Comparison of ENCODE assay signal across 29 cellular contexts in genomic region chr19:4030552-4030951, GRCh38.
"Had no signal": no experiment of that assay in that cellular context is flagged by ENCODE, and none has a peak within 500 bp of the region (broad histone marks: within the 10 kb centered on the region; RNA-seq: fewer than 3 reads in every experiment).

No MANE protein-coding gene starts in this region.

- H3K36me3 Mint-ChIP-seq: activated CD8-positive, alpha-beta memory T cell treated with anti-CD3 and anti-CD28 coated beads, Interleukin-2, amount 10 ng/mL, durations not matched to agents 7 days and 5 days had no signal

- H3K4me3 ChIP-seq: ascending aorta, breast epithelium, cardiac muscle cell, colonic mucosa had no signal

- H3K9me3 ChIP-seq: ascending aorta, breast epithelium, colonic mucosa had no signal

- H3K4me1 ChIP-seq: ascending aorta, breast epithelium, colonic mucosa had no signal

- H3K4me3 Mint-ChIP-seq: activated CD4-positive, alpha-beta memory T cell treated with anti-CD3 and anti-CD28 coated beads for 36 hours; activated CD4-positive, alpha-beta T cell treated with anti-CD3 and anti-CD28 coated beads for 36 hours; activated CD4-positive, alpha-beta T cell treated with anti-CD3 and anti-CD28 coated beads, Interleukin-2, amount 10 ng/mL, durations not matched to agents 24 days and 14 days; activated CD8-positive, alpha-beta memory T cell treated with anti-CD3 and anti-CD28 coated beads, Interleukin-2, amount 10 ng/mL, durations not matched to agents 7 days and 5 days; activated CD8-positive, alpha-beta T cell treated with anti-CD3 and anti-CD28 coated beads, Interleukin-2, amount 10 ng/mL, durations not matched to agents 7 days and 5 days; activated naive CD4-positive, alpha-beta T cell treated with anti-CD3 and anti-CD28 coated beads, Interleukin-2, amount 10 ng/mL, durations not matched to agents 7 days and 5 days; activated naive CD8-positive, alpha-beta T cell treated with anti-CD3 and anti-CD28 coated beads, Interleukin-2, amount 10 ng/mL, durations not matched to agents 7 days and 5 days; activated T-helper 1 cell treated with anti-CD3 and anti-CD28 coated beads, Interleukin-12 subunit alpha, Interleukin-12 subunit beta, Interleukin-2, Interleukin-4 antibody, amounts not matched to agents 30 ng/mL and 10 ng/mL and 1 ng/mL, durations not matched to agents 14 hours and 24 hours and 36 hours; brain; endodermal cell had no signal

- H3K9me3 Mint-ChIP-seq: activated CD4-positive, alpha-beta memory T cell treated with anti-CD3 and anti-CD28 coated beads for 36 hours; activated CD4-positive, alpha-beta T cell treated with anti-CD3 and anti-CD28 coated beads, Interleukin-2, amount 10 ng/mL, durations not matched to agents 24 days and 14 days; activated naive CD4-positive, alpha-beta T cell treated with anti-CD3 and anti-CD28 coated beads, Interleukin-2, amount 10 ng/mL, durations not matched to agents 7 days and 5 days; activated naive CD4-positive, alpha-beta T cell treated with anti-CD3 and anti-CD28 coated beads, Interleukin-2, amount 50 U/mL, for 72 hours; activated naive CD8-positive, alpha-beta T cell treated with anti-CD3 and anti-CD28 coated beads, Interleukin-2, amount 10 ng/mL, durations not matched to agents 7 days and 5 days; activated T-helper 1 cell treated with anti-CD3 and anti-CD28 coated beads, Interleukin-12 subunit alpha, Interleukin-12 subunit beta, Interleukin-2, Interleukin-4 antibody, amounts not matched to agents 30 ng/mL and 10 ng/mL and 1 ng/mL, durations not matched to agents 14 hours and 24 hours and 36 hours; activated T-helper 2 cell treated with anti-CD3 and anti-CD28 coated beads, Interferon-gamma antibody, Interleukin-2, Interleukin-4, amounts not matched to agents 10 μg/mL and 5 μg/mL and 100 μg/mL, durations not matched to agents 14 hours and 24 hours and 36 hours; brain had no signal

- DNase-seq: activated CD4-positive, alpha-beta memory T cell treated with anti-CD3 and anti-CD28 coated beads for 36 hours; activated CD4-positive, alpha-beta T cell treated with anti-CD3 and anti-CD28 coated beads for 36 hours; activated CD4-positive, alpha-beta T cell treated with anti-CD3 and anti-CD28 coated beads, Interleukin-2, amount 10 ng/mL, durations not matched to agents 24 days and 14 days; activated CD4-positive, CD25-positive, alpha-beta regulatory T cell; activated CD4-positive, CD25-positive, alpha-beta regulatory T cell treated with anti-CD3 and anti-CD28 coated beads, Interleukin-2, amount 50 U/mL, for 72 hours; activated CD8-positive, alpha-beta memory T cell treated with anti-CD3 and anti-CD28 coated beads, Interleukin-2, amount 10 ng/mL, durations not matched to agents 7 days and 5 days; activated CD8-positive, alpha-beta memory T cell treated with anti-CD3 and anti-CD28 coated beads, Interleukin-2, amount 50 U/mL, for 4 hours; activated CD8-positive, alpha-beta T cell treated with anti-CD3 and anti-CD28 coated beads, Interleukin-2, amount 10 ng/mL, durations not matched to agents 7 days and 5 days; activated effector memory CD4-positive, alpha-beta T cell treated with anti-CD3 and anti-CD28 coated beads, Interleukin-2, amount 50 U/mL, for 16 hours; activated naive CD4-positive, alpha-beta T cell; activated naive CD4-positive, alpha-beta T cell treated with anti-CD3 and anti-CD28 coated beads, Interleukin-2, amount 10 ng/mL, durations not matched to agents 7 days and 5 days; activated naive CD8-positive, alpha-beta T cell treated with anti-CD3 and anti-CD28 coated beads, Interleukin-2, amount 10 ng/mL, durations not matched to agents 7 days and 5 days; activated T-cell treated with anti-CD3 and anti-CD28 coated beads, Interleukin-2, amount 50 U/mL, for 1 hour; activated T-cell treated with anti-CD3 and anti-CD28 coated beads, Interleukin-2, amount 50 U/mL, for 48 hours; central memory CD4-positive, alpha-beta T cell; cerebellar nuclear complex; colonic mucosa; effector memory CD4-positive, alpha-beta T cell; endodermal cell; foreskin fibroblast; T-helper 2 cell had no signal

- H3K4me1 Mint-ChIP-seq: activated CD4-positive, alpha-beta T cell treated with anti-CD3 and anti-CD28 coated beads for 36 hours; activated CD4-positive, alpha-beta T cell treated with anti-CD3 and anti-CD28 coated beads, Interleukin-2, amount 10 ng/mL, durations not matched to agents 24 days and 14 days; activated CD8-positive, alpha-beta memory T cell treated with anti-CD3 and anti-CD28 coated beads, Interleukin-2, amount 10 ng/mL, durations not matched to agents 7 days and 5 days; activated naive CD4-positive, alpha-beta T cell treated with anti-CD3 and anti-CD28 coated beads, Interleukin-2, amount 10 ng/mL, durations not matched to agents 7 days and 5 days; activated naive CD8-positive, alpha-beta T cell treated with anti-CD3 and anti-CD28 coated beads, Interleukin-2, amount 10 ng/mL, durations not matched to agents 7 days and 5 days; brain; endodermal cell had no signal

- H3K36me3 ChIP-seq: colonic mucosa had no signal

- H3K27ac ChIP-seq: ascending aorta, breast epithelium, cardiac muscle cell, colonic mucosa had no signal

- H3K27me3 ChIP-seq: ascending aorta, breast epithelium, cardiac muscle cell, colonic mucosa had no signal

- H3K27ac Mint-ChIP-seq: activated CD4-positive, alpha-beta memory T cell treated with anti-CD3 and anti-CD28 coated beads for 36 hours; activated CD4-positive, alpha-beta T cell treated with anti-CD3 and anti-CD28 coated beads for 36 hours; activated CD4-positive, alpha-beta T cell treated with anti-CD3 and anti-CD28 coated beads, Interleukin-2, amount 10 ng/mL, durations not matched to agents 24 days and 14 days; activated CD8-positive, alpha-beta memory T cell treated with anti-CD3 and anti-CD28 coated beads, Interleukin-2, amount 10 ng/mL, durations not matched to agents 7 days and 5 days; activated CD8-positive, alpha-beta T cell treated with anti-CD3 and anti-CD28 coated beads, Interleukin-2, amount 10 ng/mL, durations not matched to agents 7 days and 5 days; activated naive CD4-positive, alpha-beta T cell treated with anti-CD3 and anti-CD28 coated beads, Interleukin-2, amount 10 ng/mL, durations not matched to agents 7 days and 5 days; activated naive CD8-positive, alpha-beta T cell treated with anti-CD3 and anti-CD28 coated beads, Interleukin-2, amount 10 ng/mL, durations not matched to agents 7 days and 5 days; activated T-helper 1 cell treated with anti-CD3 and anti-CD28 coated beads, Interleukin-12 subunit alpha, Interleukin-12 subunit beta, Interleukin-2, Interleukin-4 antibody, amounts not matched to agents 30 ng/mL and 10 ng/mL and 1 ng/mL, durations not matched to agents 14 hours and 24 hours and 36 hours; activated T-helper 2 cell treated with anti-CD3 and anti-CD28 coated beads, Interferon-gamma antibody, Interleukin-2, Interleukin-4, amounts not matched to agents 10 μg/mL and 5 μg/mL and 100 μg/mL, durations not matched to agents 14 hours and 24 hours and 36 hours; brain; endodermal cell had no signal

- ATAC-seq: activated CD4-positive, alpha-beta T cell treated with anti-CD3 and anti-CD28 coated beads for 36 hours; activated CD8-positive, alpha-beta memory T cell treated with anti-CD3 and anti-CD28 coated beads, Interleukin-2, amount 10 ng/mL, durations not matched to agents 7 days and 5 days; activated CD8-positive, alpha-beta T cell treated with anti-CD3 and anti-CD28 coated beads, Interleukin-2, amount 10 ng/mL, durations not matched to agents 7 days and 5 days; activated naive CD4-positive, alpha-beta T cell treated with anti-CD3 and anti-CD28 coated beads, Interleukin-2, amount 50 U/mL, for 72 hours; esophagus mucosa had no signal
